16 cellular contexts compared by ENCODE assay signal in the genomic region with DNA sequence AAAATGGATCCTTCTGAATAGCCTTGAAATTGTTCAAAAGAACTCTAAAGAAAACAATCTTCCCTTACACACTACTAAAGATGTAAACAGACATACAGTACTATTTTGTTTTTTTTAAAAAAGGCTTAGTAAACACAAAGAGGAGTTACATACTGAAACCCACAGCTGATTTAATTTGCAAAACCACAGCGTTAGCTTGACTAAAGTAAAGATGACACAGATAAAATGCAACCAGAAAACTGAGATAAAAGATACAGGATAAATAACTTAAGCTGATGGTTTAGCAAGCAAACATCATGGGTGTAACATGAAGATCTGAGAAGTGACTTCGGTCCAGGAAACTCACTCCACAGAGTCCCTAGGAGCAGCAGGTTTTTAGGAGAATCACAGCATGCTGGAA. TPM values are rescaled to one million over a fixed set of nuclear protein-coding genes. Genes with fewer than 3 reads are reported as not detected.
DNase-seq lines count a peak whose midpoint lies in the region; ATAC-seq and TF ChIP-seq lines count a peak whose summit lies in the region.
"Had no signal": no experiment of that assay in that cellular context is flagged by ENCODE, and none has a peak within 500 bp of the region (broad histone marks: within the 10 kb centered on the region; RNA-seq: fewer than 3 reads in every experiment).

No MANE protein-coding gene starts in this region.

- no peak for TF ChIP-seq POLR2A in esophagus squamous epithelium (IDR thresholded peaks at IDR 0.05)

- peaks cover 99% of the 10 kb centered on the region for H3K4me1 Mint-ChIP-seq in stimulated activated naive CD8-positive, alpha-beta T cell treated with anti-CD3 and anti-CD28 coated beads, Interleukin-15, Interleukin-2, amounts not matched to agents 100 ng/mL and 50 ng/mL, for 24 hours (ENCODE audit: low read depth)
- H3K4me1 Mint-ChIP-seq in activated CD8-positive, alpha-beta T cell treated with anti-CD3 and anti-CD28 coated beads for 36 hours (ENCODE audit: low read depth) = peaks cover 83% of the 10 kb centered on the region
- peaks cover 91 to 95% of the 10 kb centered on the region in 2 donors for H3K4me1 Mint-ChIP-seq in immature natural killer cell

- H3K4me1 ChIP-seq in esophagus squamous epithelium = no peaks in the 10 kb centered on the region
- H3K4me1 ChIP-seq: right atrium auricular region, tibial nerve had no signal

- WGBS in esophagus squamous epithelium, 2 donors = 74 to 78% methylated on average over 2 of the region's 2 CpGs

- H3K36me3 ChIP-seq in esophagus squamous epithelium = no peaks in the 10 kb centered on the region
- H3K36me3 ChIP-seq: heart right ventricle, right atrium auricular region, tibial nerve had no signal

- H3K27me3 ChIP-seq in esophagus squamous epithelium = no peaks in the 10 kb centered on the region
- H3K27me3 ChIP-seq: right atrium auricular region, tibial nerve had no signal

- H3K4me3 ChIP-seq in esophagus squamous epithelium = no peak overlapping the region
- H3K4me3 ChIP-seq: GM23338, heart right ventricle, K562, right atrium auricular region, tibial nerve had no signal

- H3K27ac ChIP-seq in esophagus squamous epithelium = peak overlapping the region in 1 of 4 donors; percentile 13
- H3K27ac ChIP-seq: right atrium auricular region had no signal

- POLR2A ChIA-PET in activated CD8-positive, alpha-beta T cell treated with anti-CD3 and anti-CD28 coated beads for 36 hours (lab: Charles Lee) = interaction anchor here (0.7 to 1.9 kb wide), 3 partner anchors 15 to 100 kb away, joined by 3 to 8 read pairs (median 3); no protein-coding TSS in a partner anchor

- no peak for DNase-seq in stimulated activated naive CD8-positive, alpha-beta T cell treated with anti-CD3 and anti-CD28 coated beads, Interleukin-15, Interleukin-2, amounts not matched to agents 100 U/mL and 50 U/mL, for 24 hours
- DNase-seq in activated CD8-positive, alpha-beta T cell treated with anti-CD3 and anti-CD28 coated beads for 36 hours = no peak
- DNase-seq in immature natural killer cell (peak; percentile 44 to 66 (median 53)), posterior cingulate gyrus (no peak), MV-4-11 (lab: John Stamatoyannopoulos, UW) (no peak), esophagus squamous epithelium (lab: John Stamatoyannopoulos, UW) (no peak)
- DNase-seq: heart right ventricle; NCI-H1930; NK-92 treated with Interleukin-12 subunit alpha and Interleukin-12 subunit beta, amount 100 ng/mL, for 24 hours had no signal

- CTCF ChIA-PET in activated CD8-positive, alpha-beta T cell treated with anti-CD3 and anti-CD28 coated beads for 36 hours (lab: Charles Lee) = interaction anchor here (1.1 to 1.9 kb wide), 7 partner anchors 9 to 115 kb away, joined by 3 to 5 read pairs (median 4); no protein-coding TSS in a partner anchor

- H3K27ac Mint-ChIP-seq in stimulated activated naive CD8-positive, alpha-beta T cell treated with anti-CD3 and anti-CD28 coated beads, Interleukin-15, Interleukin-2, amounts not matched to agents 100 ng/mL and 50 ng/mL, for 24 hours = peak overlapping the region; percentile 65
- peak overlapping the region; percentile 69 for H3K27ac Mint-ChIP-seq in activated CD8-positive, alpha-beta T cell treated with anti-CD3 and anti-CD28 coated beads for 36 hours
- H3K27ac Mint-ChIP-seq in immature natural killer cell = peak overlapping the region; percentile 91 to 98 (median 94)
- H3K27ac Mint-ChIP-seq: GM23338 had no signal

- H3K9me3 Mint-ChIP-seq in stimulated activated naive CD8-positive, alpha-beta T cell treated with anti-CD3 and anti-CD28 coated beads, Interleukin-15, Interleukin-2, amounts not matched to agents 100 ng/mL and 50 ng/mL, for 24 hours = no peaks in the 10 kb centered on the region
- peaks cover 3% of the 10 kb centered on the region for H3K9me3 Mint-ChIP-seq in activated CD8-positive, alpha-beta T cell treated with anti-CD3 and anti-CD28 coated beads for 36 hours
- no peaks in the 10 kb centered on the region for H3K9me3 Mint-ChIP-seq in immature natural killer cell
- H3K9me3 Mint-ChIP-seq: GM23338 had no signal

- peak overlapping the region; percentile 52 for H3K4me3 Mint-ChIP-seq in stimulated activated naive CD8-positive, alpha-beta T cell treated with anti-CD3 and anti-CD28 coated beads, Interleukin-15, Interleukin-2, amounts not matched to agents 100 ng/mL and 50 ng/mL, for 24 hours
- peak overlapping the region; percentile 54 for H3K4me3 Mint-ChIP-seq in activated CD8-positive, alpha-beta T cell treated with anti-CD3 and anti-CD28 coated beads for 36 hours
- H3K4me3 Mint-ChIP-seq in immature natural killer cell = peak overlapping the region; percentile 67 to 90 (median 72)
- H3K4me3 Mint-ChIP-seq: GM23338 had no signal

- no peaks in the 10 kb centered on the region for H3K27me3 Mint-ChIP-seq in stimulated activated naive CD8-positive, alpha-beta T cell treated with anti-CD3 and anti-CD28 coated beads, Interleukin-15, Interleukin-2, amounts not matched to agents 100 ng/mL and 50 ng/mL, for 24 hours
- H3K27me3 Mint-ChIP-seq in activated CD8-positive, alpha-beta T cell treated with anti-CD3 and anti-CD28 coated beads for 36 hours = no peaks in the 10 kb centered on the region
- H3K27me3 Mint-ChIP-seq in immature natural killer cell (ENCODE audit: low read depth in 3 of 3) = peaks cover 2 to 5% (median 3%) of the 10 kb centered on the region in 3 donors

- no peak for TF ChIP-seq CTCF in activated CD8-positive, alpha-beta T cell treated with anti-CD3 and anti-CD28 coated beads for 36 hours (IDR thresholded peaks at IDR 0.05)
- TF ChIP-seq CTCF in esophagus squamous epithelium (IDR thresholded peaks at IDR 0.05) = no peak

- no peak for ATAC-seq in stimulated activated naive CD8-positive, alpha-beta T cell treated with anti-CD3 and anti-CD28 coated beads, Interleukin-15, Interleukin-2, amounts not matched to agents 100 U/mL and 50 U/mL, for 24 hours
- ATAC-seq in activated CD8-positive, alpha-beta T cell treated with anti-CD3 and anti-CD28 coated beads for 36 hours = no peak
- ATAC-seq in HG03378 (IDR thresholded peaks at IDR 0.05; ENCODE audit: unreplicated experiment) = no peak
- ATAC-seq: GM23338, heart right ventricle, K562 had no signal

- H3K9me3 ChIP-seq in esophagus squamous epithelium = no peaks in the 10 kb centered on the region
- H3K9me3 ChIP-seq: heart right ventricle, right atrium auricular region, tibial nerve had no signal

- intact Hi-C loops in activated CD8-positive, alpha-beta T cell treated with anti-CD3 and anti-CD28 coated beads for 36 hours (cut with micrococcal nuclease) = no loop called here
- intact Hi-C loops in posterior cingulate gyrus (cut with DNase I) (no loop called here), esophagus squamous epithelium (cut with DNase I) (no loop called here)

- H3K36me3 Mint-ChIP-seq in stimulated activated naive CD8-positive, alpha-beta T cell treated with anti-CD3 and anti-CD28 coated beads, Interleukin-15, Interleukin-2, amounts not matched to agents 100 ng/mL and 50 ng/mL, for 24 hours (ENCODE audit: low read depth) = peaks cover 61% of the 10 kb centered on the region
- H3K36me3 Mint-ChIP-seq in activated CD8-positive, alpha-beta T cell treated with anti-CD3 and anti-CD28 coated beads for 36 hours (ENCODE audit: low read depth) = peaks cover 60% of the 10 kb centered on the region
- peaks cover 4 to 12% (median 7%) of the 10 kb centered on the region in 3 donors for H3K36me3 Mint-ChIP-seq in immature natural killer cell

RNA-seq across cellular contexts. Expression of a gene that starts 21.8 kb away (rescaled TPM):
- 10 to 100 TPM; 46.3 to 47.1 TPM for total RNA-seq in activated CD8-positive, alpha-beta T cell treated with anti-CD3 and anti-CD28 coated beads for 36 hours
- polyA plus RNA-seq in immature natural killer cell = 10 to 100 TPM; 20.2 to 46.5 (median 36.5) TPM
- 1 to 10 TPM in 2 of 4 donors, under 1 TPM in 2; 0.76 to 2.7 (median 1.4) TPM for total RNA-seq in esophagus squamous epithelium
- total RNA-seq: RPMI7951 had no signal

Comparison
In these comparisons a context has a peak if more than half of its experiments do, and no peak if none do; other contexts are left out.
1. DNase-seq: peak in immature natural killer cell (3 of 3); none in stimulated activated naive CD8-positive, alpha-beta T cell treated with anti-CD3 and anti-CD28 coated beads, Interleukin-15, Interleukin-2, amounts not matched to agents 100 U/mL and 50 U/mL, for 24 hours (single experiment), activated CD8-positive, alpha-beta T cell treated with anti-CD3 and anti-CD28 coated beads for 36 hours (single experiment), posterior cingulate gyrus (0 of 10), MV-4-11 (single experiment) and esophagus squamous epithelium (single experiment).
2. RNA of a gene that starts 21.8 kb away (total RNA-seq): 46.3 to 47.1 TPM in activated CD8-positive, alpha-beta T cell treated with anti-CD3 and anti-CD28 coated beads for 36 hours; 0.76 to 2.7 TPM in esophagus squamous epithelium; every median in the first group is over 10 times any median in the second.
3. Peak in every context shown above with its lines, with median percentiles within 50 percentile points of each other: H3K27ac Mint-ChIP-seq and H3K4me3 Mint-ChIP-seq.